Comparison of ENCODE assay signal across 9 cellular contexts in genomic region chr6:1313755-1314503, GRCh38. TPM values are rescaled to one million over a fixed set of nuclear protein-coding genes. Genes with fewer than 3 reads are reported as not detected.
A peak's percentile ranks its signal among the peaks of the same experiment; 100 is the strongest.
DNase-seq lines count a peak whose midpoint lies in the region; ATAC-seq, FAIRE-seq and TF ChIP-seq lines count a peak whose summit lies in the region.
"Had no signal": no experiment of that assay in that cellular context is flagged by ENCODE, and none has a peak within 500 bp of the region (broad histone marks: within the 10 kb centered on the region; RNA-seq: fewer than 3 reads in every experiment).

No MANE protein-coding gene starts in this region.

- peak overlapping the region; percentile 85 for H3K27ac Mint-ChIP-seq in dendritic cell treated with granulocyte-macrophage colony-stimulating factor and Interleukin-4, amounts not matched to agents 40 ng/mL and 50 ng/mL, for 4 days
- peak overlapping the region in 1 of 2 donors; percentile 48 for H3K27ac Mint-ChIP-seq in natural killer cell treated with Interleukin-12 subunit alpha and Interleukin-12 subunit beta and Interleukin-15 and Interleukin-18, amount 100 ng/mL, for 72 hours

- H3K4me3 Mint-ChIP-seq in dendritic cell treated with granulocyte-macrophage colony-stimulating factor and Interleukin-4, amounts not matched to agents 40 ng/mL and 50 ng/mL, for 4 days, result peak overlapping the region; percentile 78
- H3K4me3 Mint-ChIP-seq in natural killer cell treated with Interleukin-12 subunit alpha and Interleukin-12 subunit beta and Interleukin-15 and Interleukin-18, amount 100 ng/mL, for 72 hours, result peak overlapping the region; percentile 58

- no peak for FAIRE-seq in D721Med (lab: Jason Lieb, UNC)

- H3K9me3 Mint-ChIP-seq in dendritic cell treated with granulocyte-macrophage colony-stimulating factor and Interleukin-4, amounts not matched to agents 40 ng/mL and 50 ng/mL, for 4 days, result no peaks in the 10 kb centered on the region
- H3K9me3 Mint-ChIP-seq in natural killer cell treated with Interleukin-12 subunit alpha and Interleukin-12 subunit beta and Interleukin-15 and Interleukin-18, amount 100 ng/mL, for 72 hours, result no peaks in the 10 kb centered on the region

- ATAC-seq in natural killer cell treated with Interleukin-12 subunit alpha and Interleukin-12 subunit beta and Interleukin-15 and Interleukin-18, amount 100 ng/mL, for 72 hours, result peak; percentile 52 to 57
- no peak for ATAC-seq in GM19467 (IDR thresholded peaks at IDR 0.05; ENCODE audit: unreplicated experiment)

- intact Hi-C loops in dendritic cell treated with granulocyte-macrophage colony-stimulating factor and Interleukin-4, amounts not matched to agents 40 ng/mL and 50 ng/mL, for 4 days (cut with micrococcal nuclease), result loop anchor here (2.0 kb wide), 1 partner anchor 51 kb away; no protein-coding TSS in a partner anchor

- peaks cover 42% of the 10 kb centered on the region for H3K4me1 Mint-ChIP-seq in dendritic cell treated with granulocyte-macrophage colony-stimulating factor and Interleukin-4, amounts not matched to agents 40 ng/mL and 50 ng/mL, for 4 days (ENCODE audit: low read depth)
- H3K4me1 Mint-ChIP-seq in natural killer cell treated with Interleukin-12 subunit alpha and Interleukin-12 subunit beta and Interleukin-15 and Interleukin-18, amount 100 ng/mL, for 72 hours (ENCODE audit: low read depth in 2 of 2), result peaks cover 12 to 19% of the 10 kb centered on the region in 2 donors

- H3K27me3 Mint-ChIP-seq in dendritic cell treated with granulocyte-macrophage colony-stimulating factor and Interleukin-4, amounts not matched to agents 40 ng/mL and 50 ng/mL, for 4 days, result peaks cover 64% of the 10 kb centered on the region
- H3K27me3 Mint-ChIP-seq in natural killer cell treated with Interleukin-12 subunit alpha and Interleukin-12 subunit beta and Interleukin-15 and Interleukin-18, amount 100 ng/mL, for 72 hours, result peaks cover 50 to 56% of the 10 kb centered on the region in 2 donors

- H3K36me3 Mint-ChIP-seq in dendritic cell treated with granulocyte-macrophage colony-stimulating factor and Interleukin-4, amounts not matched to agents 40 ng/mL and 50 ng/mL, for 4 days (ENCODE audit: low read depth), result peaks cover 23% of the 10 kb centered on the region
- peaks cover 6% of the 10 kb centered on the region for H3K36me3 Mint-ChIP-seq in natural killer cell treated with Interleukin-12 subunit alpha and Interleukin-12 subunit beta and Interleukin-15 and Interleukin-18, amount 100 ng/mL, for 72 hours

- DNase-seq in D721Med (ENCODE audit: insufficient read length, low spot score) (peak; percentile 55), LoVo (ENCODE audit: low spot score) (peak; percentile 73), nucleus accumbens (lab: John Stamatoyannopoulos, UW) (no peak), NCI-H446 (lab: John Stamatoyannopoulos, UW) (no peak), NOMO-1 treated with dmso at 0.1 percent for 144 hours (lab: John Stamatoyannopoulos, UW; ENCODE audit: unreplicated experiment) (no peak)
- no peak for DNase-seq in natural killer cell treated with Interleukin-12 subunit alpha and Interleukin-12 subunit beta and Interleukin-15 and Interleukin-18, amount 100 ng/mL, for 72 hours (ENCODE audit: low spot score)
- DNase-seq: stimulated activated CD4-positive, alpha-beta T cell treated with anti-CD3 and anti-CD28 coated beads, Interleukin-4, amount 100 ng/mL, for 1 hour had no signal

- TF ChIP-seq CTCF in D721Med (IDR thresholded peaks at IDR 0.05; ENCODE audit: insufficient read depth, missing control alignments), result peak; percentile 36

RNA-seq across cellular contexts. Expression of gene FOXQ1, which starts 2.0 kb away (rescaled TPM):
- not detected for total RNA-seq in natural killer cell treated with Interleukin-12 subunit alpha and Interleukin-12 subunit beta and Interleukin-15 and Interleukin-18, amount 100 ng/mL, for 72 hours

Comparison
In these comparisons a context has a peak if more than half of its experiments do, and no peak if none do; other contexts are left out.
1. DNase-seq: peak in D721Med (single experiment) and LoVo (single experiment); none in natural killer cell treated with Interleukin-12 subunit alpha and Interleukin-12 subunit beta and Interleukin-15 and Interleukin-18, amount 100 ng/mL, for 72 hours (single experiment), nucleus accumbens (0 of 56), NCI-H446 (0 of 2) and NOMO-1 treated with dmso at 0.1 percent for 144 hours (single experiment).